Comparison of ENCODE assay signal across 12 cellular contexts in genomic region chr13:50715402-50716146, GRCh38.
DNase-seq lines count a peak whose midpoint lies in the region; ATAC-seq and TF ChIP-seq lines count a peak whose summit lies in the region.
"Had no signal": no experiment of that assay in that cellular context is flagged by ENCODE, and none has a peak within 500 bp of the region (broad histone marks: within the 10 kb centered on the region; RNA-seq: fewer than 3 reads in every experiment).

No MANE protein-coding gene starts in this region.

- ATAC-seq in thoracic aorta (ENCODE audit: insufficient number of reproducible peaks, low FRiP score, low read depth), result no peak
- ATAC-seq in activated T-cell treated with anti-CD3 and anti-CD28 coated beads, Interleukin-2, amount 50 U/mL, for 4 hours, result no peak

- H3K36me3 Mint-ChIP-seq in activated T-cell treated with anti-CD3 and anti-CD28 coated beads, Interleukin-2, amount 50 U/mL, for 4 hours (ENCODE audit: insufficient read depth), result no peaks in the 10 kb centered on the region
- H3K36me3 Mint-ChIP-seq: activated naive CD8-positive, alpha-beta T cell had no signal

- TF ChIP-seq EP300 in esophagus muscularis mucosa (IDR thresholded peaks at IDR 0.05), result no peak

- H3K9me3 ChIP-seq in colonic mucosa (no peaks in the 10 kb centered on the region), thoracic aorta (no peaks in the 10 kb centered on the region), esophagus muscularis mucosa (no peaks in the 10 kb centered on the region)

- intact Hi-C loops in colonic mucosa (cut with DNase I), result no loop called here
- intact Hi-C loops in lower leg skin (cut with DNase I; ENCODE audit: low total_unique reads), result no loop called here
- intact Hi-C loops in esophagus muscularis mucosa (cut with DNase I), result no loop called here

- H3K9me3 Mint-ChIP-seq in activated T-cell treated with anti-CD3 and anti-CD28 coated beads, Interleukin-2, amount 50 U/mL, for 4 hours, result no peaks in the 10 kb centered on the region
- H3K9me3 Mint-ChIP-seq: stimulated activated naive CD8-positive, alpha-beta T cell treated with anti-CD3 and anti-CD28 coated beads, Interleukin-15, Interleukin-2, amounts not matched to agents 100 ng/mL and 50 ng/mL, for 24 hours; T-helper 1 cell treated with Interleukin-12 subunit alpha and Interleukin-12 subunit beta and Interleukin-4 antibody, amounts not matched to agents 30 μg/mL and 1 μg/mL, for 36 hours had no signal

- TF ChIP-seq CTCF in colonic mucosa (IDR thresholded peaks at IDR 0.05) (no peak), lower leg skin (IDR thresholded peaks at IDR 0.05) (no peak), thoracic aorta (IDR thresholded peaks at IDR 0.05) (no peak), esophagus muscularis mucosa (IDR thresholded peaks at IDR 0.05) (no peak)

- H3K36me3 ChIP-seq in colonic mucosa (no peaks in the 10 kb centered on the region), thoracic aorta (no peaks in the 10 kb centered on the region), esophagus muscularis mucosa (no peaks in the 10 kb centered on the region)

- no peak overlapping the region for H3K27ac ChIP-seq in colonic mucosa
- H3K27ac ChIP-seq in thoracic aorta, result no peak overlapping the region
- H3K27ac ChIP-seq in esophagus muscularis mucosa (replicated peaks in 1 of 4), result peak overlapping the region in 1 of 4 donors; percentile 14

- no peak overlapping the region for H3K4me3 ChIP-seq in colonic mucosa
- no peak overlapping the region for H3K4me3 ChIP-seq in lower leg skin (ENCODE audit: low read depth, poor library complexity, severe bottlenecking)
- H3K4me3 ChIP-seq in thoracic aorta, result peak overlapping the region; percentile 47
- H3K4me3 ChIP-seq in esophagus muscularis mucosa, result peak overlapping the region in 1 of 4 donors; percentile 22

- H3K27me3 Mint-ChIP-seq in activated T-cell treated with anti-CD3 and anti-CD28 coated beads, Interleukin-2, amount 50 U/mL, for 4 hours (ENCODE audit: low read depth), result peaks cover 2% of the 10 kb centered on the region

- DNase-seq in NOMO-1 treated with DMSO at 0.1 percent for 48 hours (lab: John Stamatoyannopoulos, UW; ENCODE audit: unreplicated experiment) (peak; percentile 84), colonic mucosa (peak; percentile 23), lower leg skin (ENCODE audit: low spot score in 2 of 2) (peak; percentile 34 to 88), thoracic aorta (ENCODE audit: low spot score) (no peak), NCI-H446 treated with DMSO at 0.1 percent for 48 hours (lab: John Stamatoyannopoulos, UW) (no peak), esophagus muscularis mucosa (ENCODE audit: extremely low spot score) (no peak)
- DNase-seq in activated T-cell treated with anti-CD3 and anti-CD28 coated beads, Interleukin-2, amount 50 U/mL, for 4 hours, result no peak
- DNase-seq: activated CD4-positive, alpha-beta memory T cell treated with anti-CD3 and anti-CD28 coated beads, Interleukin-2, amount 10 ng/mL, durations not matched to agents 7 days and 5 days; COR-L47 had no signal

- WGBS in lower leg skin, 2 donors, result 86 to 95% methylated on average over 14 of the region's 14 CpGs
- 80% methylated on average over 14 of the region's 14 CpGs for WGBS in esophagus muscularis mucosa

- no peaks in the 10 kb centered on the region for H3K4me1 ChIP-seq in colonic mucosa
- no peaks in the 10 kb centered on the region for H3K4me1 ChIP-seq in thoracic aorta (ENCODE audit: control insufficient read depth in 1 of 2, low read depth in 2 of 2)
- H3K4me1 ChIP-seq in esophagus muscularis mucosa, result peaks cover 0 to 5% (median 0%) of the 10 kb centered on the region in 4 donors

- H3K4me3 Mint-ChIP-seq in activated T-cell treated with anti-CD3 and anti-CD28 coated beads, Interleukin-2, amount 50 U/mL, for 4 hours, result no peak overlapping the region
- H3K4me3 Mint-ChIP-seq: activated CD4-positive, alpha-beta memory T cell treated with anti-CD3 and anti-CD28 coated beads, Interleukin-2, amount 10 ng/mL, durations not matched to agents 7 days and 5 days; activated naive CD8-positive, alpha-beta T cell; stimulated activated naive CD8-positive, alpha-beta T cell treated with anti-CD3 and anti-CD28 coated beads, Interleukin-15, Interleukin-2, amounts not matched to agents 100 ng/mL and 50 ng/mL, for 24 hours; T-helper 1 cell treated with Interleukin-12 subunit alpha and Interleukin-12 subunit beta and Interleukin-4 antibody, amounts not matched to agents 30 μg/mL and 1 μg/mL, for 36 hours had no signal

- no peak for TF ChIP-seq POLR2A in lower leg skin (IDR thresholded peaks at IDR 0.05)
- TF ChIP-seq POLR2A in esophagus muscularis mucosa (IDR thresholded peaks at IDR 0.05; ENCODE audit: low read depth), result no peak

- H3K4me1 Mint-ChIP-seq in activated T-cell treated with anti-CD3 and anti-CD28 coated beads, Interleukin-2, amount 50 U/mL, for 4 hours (ENCODE audit: low read depth), result peaks cover 18% of the 10 kb centered on the region

- H3K27me3 ChIP-seq in colonic mucosa, result no peaks in the 10 kb centered on the region
- no peaks in the 10 kb centered on the region for H3K27me3 ChIP-seq in thoracic aorta (replicated peaks; ENCODE audit: insufficient read depth)
- no peaks in the 10 kb centered on the region for H3K27me3 ChIP-seq in esophagus muscularis mucosa

- H3K9ac ChIP-seq in colonic mucosa (ENCODE audit: low read depth in 2 of 2, low read length in 2 of 2), result no peak overlapping the region

Comparison
In these comparisons a context has a peak if more than half of its experiments do, and no peak if none do; other contexts are left out.
1. DNase-seq: peak in NOMO-1 treated with DMSO at 0.1 percent for 48 hours (single experiment), colonic mucosa (single experiment) and lower leg skin (2 of 2); none in thoracic aorta (single experiment), NCI-H446 treated with DMSO at 0.1 percent for 48 hours (single experiment), activated T-cell treated with anti-CD3 and anti-CD28 coated beads, Interleukin-2, amount 50 U/mL, for 4 hours (single experiment) and esophagus muscularis mucosa (single experiment).